ENCODE assay signal across 26 cellular contexts in the genomic region with DNA sequence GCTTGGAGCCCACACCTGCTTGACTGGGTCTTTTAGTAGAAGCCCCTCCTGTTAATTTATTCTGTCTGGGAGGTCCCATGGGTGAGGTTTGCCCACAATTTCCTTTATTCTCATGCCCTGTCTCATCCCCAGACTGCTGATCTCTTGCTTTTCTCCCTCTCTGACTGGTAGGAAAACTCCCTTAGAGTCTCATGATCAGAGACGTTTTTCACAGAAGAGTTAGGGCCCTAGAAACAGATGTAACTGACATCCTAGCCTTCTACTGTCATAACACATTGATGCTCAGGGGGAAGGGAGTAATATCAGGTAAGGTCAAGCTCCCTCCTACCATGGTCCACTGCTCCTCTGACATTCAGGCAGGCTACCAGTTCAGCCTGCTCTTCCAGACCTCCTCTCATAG. TPM values are rescaled to one million over a fixed set of nuclear protein-coding genes. Genes with fewer than 3 reads are reported as not detected.
DNase-seq lines count a peak whose midpoint lies in the region; ATAC-seq and FAIRE-seq lines count a peak whose summit lies in the region.
"Had no signal": no experiment of that assay in that cellular context is flagged by ENCODE, and none has a peak within 500 bp of the region (broad histone marks: within the 10 kb centered on the region; RNA-seq: fewer than 3 reads in every experiment).

No MANE protein-coding gene starts in this region.

- no peak for DNase-seq in GM18507 (ENCODE audit: extremely low spot score, insufficient read length, low read depth)
- no peak for DNase-seq in activated T-helper 1 cell treated with anti-CD3 and anti-CD28 coated beads, Interleukin-12 subunit alpha, Interleukin-12 subunit beta, Interleukin-2, Interleukin-4 antibody, amounts not matched to agents 30 ng/mL and 10 ng/mL and 1 ng/mL, durations not matched to agents 14 hours and 24 hours and 36 hours (ENCODE audit: low spot score)
- no peak for DNase-seq in amygdala (lab: John Stamatoyannopoulos, UW)
- DNase-seq in stimulated activated naive CD4-positive, alpha-beta T cell (lab: John Stamatoyannopoulos, UW), result no peak
- DNase-seq in cardiac septum (ENCODE audit: low spot score), result no peak
- DNase-seq: ACHN; activated CD8-positive, alpha-beta memory T cell treated with anti-CD3 and anti-CD28 coated beads for 24 hours; activated effector memory CD4-positive, alpha-beta T cell treated with anti-CD3 and anti-CD28 coated beads, Interleukin-2, amount 50 U/mL, for 16 hours; CD8-positive, alpha-beta T cell; central memory CD4-positive, alpha-beta T cell; GM23248; NCI-H187; NCI-H345; psoas muscle; tibial artery had no signal

- no peaks in the 10 kb centered on the region for H3K4me1 Mint-ChIP-seq in activated T-helper 17 cell treated with anti-CD3 and anti-CD28 coated beads, Interleukin-2, amount 50 U/mL, for 72 hours
- no peaks in the 10 kb centered on the region for H3K4me1 Mint-ChIP-seq in activated T-helper 1 cell treated with anti-CD3 and anti-CD28 coated beads, Interleukin-12 subunit alpha, Interleukin-12 subunit beta, Interleukin-2, Interleukin-4 antibody, amounts not matched to agents 30 ng/mL and 10 ng/mL and 1 ng/mL, durations not matched to agents 14 hours and 24 hours and 36 hours (ENCODE audit: low read depth)
- H3K4me1 Mint-ChIP-seq: neural crest cell had no signal

- H3K4me3 Mint-ChIP-seq in activated T-helper 17 cell treated with anti-CD3 and anti-CD28 coated beads, Interleukin-2, amount 50 U/mL, for 72 hours, result no peak overlapping the region
- no peak overlapping the region for H3K4me3 Mint-ChIP-seq in activated T-helper 1 cell treated with anti-CD3 and anti-CD28 coated beads, Interleukin-12 subunit alpha, Interleukin-12 subunit beta, Interleukin-2, Interleukin-4 antibody, amounts not matched to agents 30 ng/mL and 10 ng/mL and 1 ng/mL, durations not matched to agents 14 hours and 24 hours and 36 hours
- H3K4me3 Mint-ChIP-seq: CD8-positive, alpha-beta T cell; neural crest cell; T-helper 2 cell treated with Interferon-gamma antibody and Interleukin-4, amounts not matched to agents 5 μg/mL and 100 μg/mL, for 36 hours had no signal

- no peak overlapping the region for H3K27ac Mint-ChIP-seq in activated T-helper 17 cell treated with anti-CD3 and anti-CD28 coated beads, Interleukin-2, amount 50 U/mL, for 72 hours
- H3K27ac Mint-ChIP-seq in activated T-helper 1 cell treated with anti-CD3 and anti-CD28 coated beads, Interleukin-12 subunit alpha, Interleukin-12 subunit beta, Interleukin-2, Interleukin-4 antibody, amounts not matched to agents 30 ng/mL and 10 ng/mL and 1 ng/mL, durations not matched to agents 14 hours and 24 hours and 36 hours, result no peak overlapping the region
- H3K27ac Mint-ChIP-seq: CD8-positive, alpha-beta T cell; IgD-negative memory B cell; T-helper 2 cell treated with Interferon-gamma antibody and Interleukin-4, amounts not matched to agents 5 μg/mL and 100 μg/mL, for 36 hours had no signal

- H3K9me3 Mint-ChIP-seq in activated T-helper 17 cell treated with anti-CD3 and anti-CD28 coated beads, Interleukin-2, amount 50 U/mL, for 72 hours, result no peaks in the 10 kb centered on the region
- H3K9me3 Mint-ChIP-seq in activated T-helper 1 cell treated with anti-CD3 and anti-CD28 coated beads, Interleukin-12 subunit alpha, Interleukin-12 subunit beta, Interleukin-2, Interleukin-4 antibody, amounts not matched to agents 30 ng/mL and 10 ng/mL and 1 ng/mL, durations not matched to agents 14 hours and 24 hours and 36 hours, result no peaks in the 10 kb centered on the region
- H3K9me3 Mint-ChIP-seq: CD8-positive, alpha-beta T cell; IgD-negative memory B cell; neural crest cell; T-helper 2 cell treated with Interferon-gamma antibody and Interleukin-4, amounts not matched to agents 5 μg/mL and 100 μg/mL, for 36 hours had no signal

- no peaks in the 10 kb centered on the region for H3K36me3 Mint-ChIP-seq in activated T-helper 17 cell treated with anti-CD3 and anti-CD28 coated beads, Interleukin-2, amount 50 U/mL, for 72 hours (ENCODE audit: low read depth)
- no peaks in the 10 kb centered on the region for H3K36me3 Mint-ChIP-seq in activated T-helper 1 cell treated with anti-CD3 and anti-CD28 coated beads, Interleukin-12 subunit alpha, Interleukin-12 subunit beta, Interleukin-2, Interleukin-4 antibody, amounts not matched to agents 30 ng/mL and 10 ng/mL and 1 ng/mL, durations not matched to agents 14 hours and 24 hours and 36 hours (ENCODE audit: low read depth)
- H3K36me3 Mint-ChIP-seq: CD8-positive, alpha-beta T cell had no signal

- peak; percentile 41 for FAIRE-seq in GM18507 (lab: Jason Lieb, UNC)

- ATAC-seq in GM21737 (IDR thresholded peaks at IDR 0.05; ENCODE audit: unreplicated experiment), result peak; percentile 50
- ATAC-seq in HG03064 (IDR thresholded peaks at IDR 0.05; ENCODE audit: low read depth, unreplicated experiment), result peak; percentile 48
- peak; percentile 14 for ATAC-seq in activated T-helper 17 cell treated with anti-CD3 and anti-CD28 coated beads, Interleukin-2, amount 50 U/mL, for 72 hours (replicated peaks)
- ATAC-seq: CD8-positive, alpha-beta T cell; esophagus mucosa; gastroesophageal sphincter; Panc1; psoas muscle had no signal

- intact Hi-C loops in activated T-helper 1 cell treated with anti-CD3 and anti-CD28 coated beads, Interleukin-12 subunit alpha, Interleukin-12 subunit beta, Interleukin-2, Interleukin-4 antibody, amounts not matched to agents 30 ng/mL and 10 ng/mL and 1 ng/mL, durations not matched to agents 14 hours and 24 hours and 36 hours (cut with micrococcal nuclease), result no loop called here
- intact Hi-C loops in cardiac septum (cut with DNase I), result no loop called here

- no peaks in the 10 kb centered on the region for H3K27me3 Mint-ChIP-seq in activated T-helper 17 cell treated with anti-CD3 and anti-CD28 coated beads, Interleukin-2, amount 50 U/mL, for 72 hours
- no peaks in the 10 kb centered on the region for H3K27me3 Mint-ChIP-seq in activated T-helper 1 cell treated with anti-CD3 and anti-CD28 coated beads, Interleukin-12 subunit alpha, Interleukin-12 subunit beta, Interleukin-2, Interleukin-4 antibody, amounts not matched to agents 30 ng/mL and 10 ng/mL and 1 ng/mL, durations not matched to agents 14 hours and 24 hours and 36 hours (ENCODE audit: insufficient read depth)
- H3K27me3 Mint-ChIP-seq: IgD-negative memory B cell had no signal

RNA-seq across cellular contexts. Expression of a gene that starts 43.7 kb away (rescaled TPM):
- 1 to 10 TPM; 8.0 to 8.7 TPM for total RNA-seq in activated T-helper 17 cell treated with anti-CD3 and anti-CD28 coated beads, Interleukin-2, amount 50 U/mL, for 72 hours
- total RNA-seq in activated T-helper 1 cell treated with anti-CD3 and anti-CD28 coated beads, Interleukin-12 subunit alpha, Interleukin-12 subunit beta, Interleukin-2, Interleukin-4 antibody, amounts not matched to agents 30 ng/mL and 10 ng/mL and 1 ng/mL, durations not matched to agents 14 hours and 24 hours and 36 hours, result 7.3 and 7.5 TPM in 2 replicates
- total RNA-seq in cardiac septum, result 32.5 TPM

RNA-seq across cellular contexts. Expression of a gene that starts 52.4 kb away (rescaled TPM):
- not detected for total RNA-seq in activated T-helper 17 cell treated with anti-CD3 and anti-CD28 coated beads, Interleukin-2, amount 50 U/mL, for 72 hours
- total RNA-seq in activated T-helper 1 cell treated with anti-CD3 and anti-CD28 coated beads, Interleukin-12 subunit alpha, Interleukin-12 subunit beta, Interleukin-2, Interleukin-4 antibody, amounts not matched to agents 30 ng/mL and 10 ng/mL and 1 ng/mL, durations not matched to agents 14 hours and 24 hours and 36 hours, result not detected in 2 replicates
- total RNA-seq in cardiac septum, result 0.32 TPM
- total RNA-seq: CD8-positive, alpha-beta T cell; esophagus mucosa; gastroesophageal sphincter; GM23248; neural crest cell; SK-MEL-5; smooth muscle cell had no signal
